17 cellular contexts compared by ENCODE assay signal in genomic region chr21:27070881-27071670, GRCh38.
DNase-seq lines count a peak whose midpoint lies in the region; ATAC-seq and TF ChIP-seq lines count a peak whose summit lies in the region.
"Had no signal": no experiment of that assay in that cellular context is flagged by ENCODE, and none has a peak within 500 bp of the region (broad histone marks: within the 10 kb centered on the region; RNA-seq: fewer than 3 reads in every experiment).

No MANE protein-coding gene starts in this region.

- H3K36me3 ChIP-seq in SK-N-SH (replicated peaks in 1 of 2; ENCODE audit: control insufficient read depth in 1 of 2, insufficient read depth in 2 of 2, low read length in 1 of 2), result no peaks in the 10 kb centered on the region
- H3K36me3 ChIP-seq in esophagus muscularis mucosa, result no peaks in the 10 kb centered on the region
- no peaks in the 10 kb centered on the region for H3K36me3 ChIP-seq in uterus
- no peaks in the 10 kb centered on the region for H3K36me3 ChIP-seq in testis (ENCODE audit: low read depth, missing control alignments)
- H3K36me3 ChIP-seq: BLaER1 had no signal

- no peak for TF ChIP-seq RAD21 in SK-N-SH (IDR thresholded peaks at IDR 0.05; ENCODE audit: low read length)

- no peak overlapping the region for H3K4me3 ChIP-seq in SK-N-SH (ENCODE audit: low read depth in 2 of 2, low read length in 1 of 2)
- no peak overlapping the region for H3K4me3 ChIP-seq in esophagus muscularis mucosa
- H3K4me3 ChIP-seq in uterus, result no peak overlapping the region
- no peak overlapping the region for H3K4me3 ChIP-seq in testis
- H3K4me3 ChIP-seq: BLaER1, K562 had no signal

- DNase-seq in SK-N-SH (no peak), esophagus muscularis mucosa (ENCODE audit: extremely low spot score) (no peak), mesothelial cell of epicardium (ENCODE audit: low spot score in 2 of 2, unreplicated experiment in 2 of 2) (no peak), uterus (no peak), testis (no peak)
- DNase-seq: CD8-positive, alpha-beta T cell; DMS79 treated with DMSO at 0.1 percent for 48 hours; H9; NCI-H1417 treated with DMSO at 0.1 percent for 48 hours; NCI-H2029; NCI-H510A; SHP77 treated with DMSO at 0.1 percent for 48 hours had no signal

- H3K27ac ChIP-seq in SK-N-SH (ENCODE audit: low read depth in 2 of 2, low read length in 1 of 2) (no peak overlapping the region), esophagus muscularis mucosa (replicated peaks in 1 of 4) (peak overlapping the region; percentile 1 to 51 (median 28)), uterus (peak overlapping the region; percentile 68 to 82), testis (no peak overlapping the region)
- H3K27ac ChIP-seq: BLaER1 had no signal

- H3K9me3 Mint-ChIP-seq in mesothelial cell of epicardium, result peaks cover 4% of the 10 kb centered on the region
- H3K9me3 Mint-ChIP-seq: CD8-positive, alpha-beta T cell; H9 had no signal

- POLR2A ChIA-PET in SK-N-SH (lab: Yijun Ruan, JAX), result no interaction called here

- peak overlapping the region; percentile 45 for H3K27ac Mint-ChIP-seq in mesothelial cell of epicardium
- H3K27ac Mint-ChIP-seq: CD8-positive, alpha-beta T cell; H9 had no signal

- H3K9me3 ChIP-seq in SK-N-SH, result no peaks in the 10 kb centered on the region
- H3K9me3 ChIP-seq in esophagus muscularis mucosa, result no peaks in the 10 kb centered on the region
- no peaks in the 10 kb centered on the region for H3K9me3 ChIP-seq in uterus
- H3K9me3 ChIP-seq in testis, result no peaks in the 10 kb centered on the region
- H3K9me3 ChIP-seq: BLaER1 had no signal

- TF ChIP-seq POLR2A in esophagus muscularis mucosa (IDR thresholded peaks at IDR 0.05; ENCODE audit: low read depth) (no peak), uterus (IDR thresholded peaks at IDR 0.05) (no peak), testis (IDR thresholded peaks at IDR 0.05) (no peak)

- H2AFZ ChIP-seq in SK-N-SH (ENCODE audit: low read depth), result no peak overlapping the region

- H3K27me3 ChIP-seq in SK-N-SH (ENCODE audit: insufficient read depth) (no peaks in the 10 kb centered on the region), esophagus muscularis mucosa (no peaks in the 10 kb centered on the region), uterus (no peaks in the 10 kb centered on the region), testis (no peaks in the 10 kb centered on the region)
- H3K27me3 ChIP-seq: BLaER1 had no signal

- no peaks in the 10 kb centered on the region for H3K9me2 ChIP-seq in SK-N-SH

- CTCF ChIA-PET in SK-N-SH (lab: Yijun Ruan, JAX), result no interaction called here

- TF ChIP-seq EP300 in SK-N-SH (IDR thresholded peaks at IDR 0.05; ENCODE audit: borderline replicate concordance in 1 of 2, low read depth in 1 of 2, low read length in 1 of 2), result no peak
- TF ChIP-seq EP300 in esophagus muscularis mucosa (IDR thresholded peaks at IDR 0.05), result no peak

- H3K4me1 Mint-ChIP-seq in mesothelial cell of epicardium, result peaks cover 20% of the 10 kb centered on the region
- H3K4me1 Mint-ChIP-seq: H9 had no signal

- no peak overlapping the region for H3K4me3 Mint-ChIP-seq in mesothelial cell of epicardium
- H3K4me3 Mint-ChIP-seq: CD8-positive, alpha-beta T cell; H9 had no signal

- TF ChIP-seq CTCF in SK-N-SH (IDR thresholded peaks at IDR 0.05), result no peak
- no peak for TF ChIP-seq CTCF in esophagus muscularis mucosa (IDR thresholded peaks at IDR 0.05)
- no peak for TF ChIP-seq CTCF in mesothelial cell of epicardium (IDR thresholded peaks at IDR 0.05; ENCODE audit: unreplicated experiment)
- peak in 1 of 4 experiments; percentile 24 for TF ChIP-seq CTCF in uterus (IDR thresholded peaks at IDR 0.05)
- TF ChIP-seq CTCF in testis (IDR thresholded peaks at IDR 0.05), result no peak

- H3K36me3 Mint-ChIP-seq in mesothelial cell of epicardium, result no peaks in the 10 kb centered on the region
- H3K36me3 Mint-ChIP-seq: CD8-positive, alpha-beta T cell had no signal

- no peaks in the 10 kb centered on the region for H3K79me2 ChIP-seq in SK-N-SH (ENCODE audit: insufficient read depth)

- peaks cover 11% of the 10 kb centered on the region for H3K27me3 Mint-ChIP-seq in mesothelial cell of epicardium (ENCODE audit: low read depth)

- ATAC-seq in SK-N-SH treated with all-trans-retinoic acid at 6 μM for 48 hours (peak; percentile 59), GM21515 (IDR thresholded peaks at IDR 0.05; ENCODE audit: unreplicated experiment) (no peak), GM18498 (IDR thresholded peaks at IDR 0.05; ENCODE audit: unreplicated experiment) (no peak)
- ATAC-seq: CD8-positive, alpha-beta T cell; K562 had no signal

- H3F3A ChIP-seq in SK-N-SH (replicated peaks; ENCODE audit: insufficient read depth), result no peaks in the 10 kb centered on the region

- no peak overlapping the region for H3K9ac ChIP-seq in SK-N-SH
- H3K9ac ChIP-seq: BLaER1 had no signal

- H3K4me1 ChIP-seq in SK-N-SH (ENCODE audit: control insufficient read depth in 1 of 2, insufficient read depth in 2 of 2, low read depth in 1 of 2, low read length in 1 of 2), result no peaks in the 10 kb centered on the region
- H3K4me1 ChIP-seq in esophagus muscularis mucosa, result peaks cover 5 to 16% (median 12%) of the 10 kb centered on the region in 4 donors
- peaks cover 0 to 5% of the 10 kb centered on the region in 2 donors for H3K4me1 ChIP-seq in uterus
- no peaks in the 10 kb centered on the region for H3K4me1 ChIP-seq in testis
- H3K4me1 ChIP-seq: BLaER1 had no signal

- H4K20me1 ChIP-seq in SK-N-SH (ENCODE audit: insufficient read depth), result no peaks in the 10 kb centered on the region
- H4K20me1 ChIP-seq: BLaER1 had no signal

- H3K4me2 ChIP-seq in SK-N-SH, result no peak overlapping the region
- H3K4me2 ChIP-seq: BLaER1 had no signal

- WGBS in SK-N-SH (ENCODE audit: low lambda C conversion rate), result 35% methylated on average over 3 of the region's 3 CpGs
- WGBS in esophagus muscularis mucosa, result 33% methylated on average over 3 of the region's 3 CpGs
- 36 to 60% methylated on average over 3 of the region's 3 CpGs for WGBS in testis, 2 donors

- intact Hi-C loops in esophagus muscularis mucosa (cut with DNase I) (no loop called here), uterus (cut with DNase I; ENCODE audit: low total_unique reads) (no loop called here), testis (cut with DNase I; ENCODE audit: low total_unique reads) (no loop called here)

TF ChIP-seq in SK-N-SH treated with all-trans-retinoic acid at 6 μM for 48 hours, 23 proteins besides CTCF, POLR2A, EP300 and RAD21 (continues in another document):
- TF ChIP-seq ZNF565 (CRISPR knock-in tag; conservative IDR thresholded peaks at IDR 0.05; ENCODE audit: low read depth) (no peak), POU6F1 (CRISPR knock-in tag; IDR thresholded peaks at IDR 0.05; ENCODE audit: borderline replicate concordance, low read depth) (no peak), TCF4 (CRISPR knock-in tag; IDR thresholded peaks at IDR 0.05; ENCODE audit: borderline replicate concordance) (no peak), ESRRG (CRISPR knock-in tag; IDR thresholded peaks at IDR 0.05) (no peak), ZC3H10 (CRISPR knock-in tag; IDR thresholded peaks at IDR 0.05) (0 out of 2 replicates have a peak, but pooled peaks have one; percentile 49), ZNF70 (CRISPR knock-in tag; IDR thresholded peaks at IDR 0.05) (no peak), BACH2 (CRISPR knock-in tag; IDR thresholded peaks at IDR 0.05; ENCODE audit: borderline replicate concordance) (no peak)

TF ChIP-seq in SK-N-SH, 30 proteins besides CTCF, POLR2A, EP300 and RAD21 (continues in another document):
- TF ChIP-seq MEF2A (IDR thresholded peaks at IDR 0.05; ENCODE audit: borderline replicate concordance, low read depth), result no peak
- TF ChIP-seq RCOR1 (IDR thresholded peaks at IDR 0.05; ENCODE audit: low read length), result no peak
- TF ChIP-seq NRF1 (IDR thresholded peaks at IDR 0.05; ENCODE audit: low read depth, low read length), result no peak
- no peak for TF ChIP-seq FOSL2 (IDR thresholded peaks at IDR 0.05; ENCODE audit: borderline replicate concordance, low read depth)
- TF ChIP-seq REST (IDR thresholded peaks at IDR 0.05; ENCODE audit: low read depth, low read length), result no peak
- no peak for TF ChIP-seq ZBTB33 (IDR thresholded peaks at IDR 0.05; ENCODE audit: borderline replicate concordance, low read depth)
- no peak for TF ChIP-seq RXRA (IDR thresholded peaks at IDR 0.05; ENCODE audit: borderline replicate concordance, low read depth)

Comparison
In these comparisons a context has a peak if more than half of its experiments do, and no peak if none do; other contexts are left out.
1. H3K27ac ChIP-seq: peak in esophagus muscularis mucosa (4 of 4) and uterus (2 of 2); none in SK-N-SH (0 of 2) and testis (0 of 2).